ENCODE assay signal across 35 cellular contexts in the genomic region with DNA sequence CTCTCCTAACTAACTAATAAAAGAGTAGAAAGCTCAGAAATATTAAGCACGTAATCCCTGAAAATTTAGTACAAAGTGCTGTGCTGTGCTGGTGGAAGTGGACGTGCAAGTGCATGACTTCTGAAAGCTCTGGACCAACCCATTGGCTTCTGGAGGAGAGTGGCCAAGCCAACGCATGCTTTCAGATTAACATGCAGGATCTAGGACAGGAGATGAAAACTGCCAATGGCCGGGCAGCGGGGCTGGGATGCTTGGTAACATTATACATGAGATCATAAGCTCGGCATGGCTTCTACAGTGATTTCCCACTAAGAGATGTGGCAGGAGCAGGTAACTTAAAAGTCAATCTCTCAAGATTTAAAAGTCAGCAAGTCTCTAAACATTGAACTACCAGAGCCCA.
"Had no signal": no experiment of that assay in that cellular context is flagged by ENCODE, and none has a peak within 500 bp of the region (broad histone marks: within the 10 kb centered on the region; RNA-seq: fewer than 3 reads in every experiment).

No MANE protein-coding gene starts in this region.

- ATAC-seq: activated naive CD4-positive, alpha-beta T cell treated with anti-CD3 and anti-CD28 coated beads, Interleukin-2, amount 50 U/mL, for 72 hours; activated naive CD8-positive, alpha-beta T cell treated with anti-CD3 and anti-CD28 coated beads, Interleukin-2, amount 50 U/mL, for 24 hours; activated T-cell treated with anti-CD3 and anti-CD28 coated beads, Interleukin-2, amount 50 U/mL, for 4 hours; activated T-cell treated with anti-CD3 and anti-CD28 coated beads, Interleukin-2, amount 50 U/mL, for 72 hours; activated T-helper 17 cell treated with anti-CD3 and anti-CD28 coated beads, Interleukin-2, amount 50 U/mL, for 72 hours; body of pancreas had no signal

- H3K4me1 ChIP-seq: ascending aorta, body of pancreas, breast epithelium had no signal

- H3K4me1 Mint-ChIP-seq: activated naive CD4-positive, alpha-beta T cell treated with anti-CD3 and anti-CD28 coated beads, Interleukin-2, amount 10 ng/mL, durations not matched to agents 7 days and 5 days; activated naive CD4-positive, alpha-beta T cell treated with anti-CD3 and anti-CD28 coated beads, Interleukin-2, amount 50 U/mL, for 24 hours; activated naive CD8-positive, alpha-beta T cell treated with anti-CD3 and anti-CD28 coated beads for 36 hours; activated naive CD8-positive, alpha-beta T cell treated with anti-CD3 and anti-CD28 coated beads, Interleukin-2, amount 10 ng/mL, durations not matched to agents 7 days and 5 days; activated naive CD8-positive, alpha-beta T cell treated with anti-CD3 and anti-CD28 coated beads, Interleukin-2, amount 50 U/mL, for 24 hours; activated T-helper 17 cell treated with anti-CD3 and anti-CD28 coated beads, Interleukin-2, amount 50 U/mL, for 72 hours; central memory CD8-positive, alpha-beta T cell had no signal

- H3K4me3 Mint-ChIP-seq: activated naive CD4-positive, alpha-beta T cell treated with anti-CD3 and anti-CD28 coated beads for 36 hours; activated naive CD4-positive, alpha-beta T cell treated with anti-CD3 and anti-CD28 coated beads, Interleukin-2, amount 10 ng/mL, durations not matched to agents 7 days and 5 days; activated naive CD4-positive, alpha-beta T cell treated with anti-CD3 and anti-CD28 coated beads, Interleukin-2, amount 50 U/mL, for 24 hours; activated naive CD8-positive, alpha-beta T cell; activated naive CD8-positive, alpha-beta T cell treated with anti-CD3 and anti-CD28 coated beads for 36 hours; activated naive CD8-positive, alpha-beta T cell treated with anti-CD3 and anti-CD28 coated beads, Interleukin-2, amount 10 ng/mL, durations not matched to agents 7 days and 5 days; activated naive CD8-positive, alpha-beta T cell treated with anti-CD3 and anti-CD28 coated beads, Interleukin-2, amount 50 U/mL, for 24 hours; activated T-cell treated with anti-CD3 and anti-CD28 coated beads, Interleukin-2, amount 50 U/mL, for 24 hours; activated T-cell treated with anti-CD3 and anti-CD28 coated beads, Interleukin-2, amount 50 U/mL, for 4 hours; activated T-cell treated with anti-CD3 and anti-CD28 coated beads, Interleukin-2, amount 50 U/mL, for 72 hours; activated T-helper 1 cell treated with anti-CD3 and anti-CD28 coated beads, Interleukin-12 subunit alpha, Interleukin-12 subunit beta, Interleukin-2, Interleukin-4 antibody, amounts not matched to agents 30 ng/mL and 10 ng/mL and 1 ng/mL, durations not matched to agents 14 hours and 24 hours and 36 hours; activated T-helper 17 cell treated with anti-CD3 and anti-CD28 coated beads, Interleukin-2, amount 50 U/mL, for 72 hours; brain; central memory CD8-positive, alpha-beta T cell had no signal

- H3K27me3 Mint-ChIP-seq: activated naive CD4-positive, alpha-beta T cell treated with anti-CD3 and anti-CD28 coated beads, Interleukin-2, amount 10 ng/mL, durations not matched to agents 7 days and 5 days; activated naive CD4-positive, alpha-beta T cell treated with anti-CD3 and anti-CD28 coated beads, Interleukin-2, amount 50 U/mL, for 24 hours; activated naive CD8-positive, alpha-beta T cell; activated naive CD8-positive, alpha-beta T cell treated with anti-CD3 and anti-CD28 coated beads for 36 hours; activated naive CD8-positive, alpha-beta T cell treated with anti-CD3 and anti-CD28 coated beads, Interleukin-2, amount 10 ng/mL, durations not matched to agents 7 days and 5 days; activated naive CD8-positive, alpha-beta T cell treated with anti-CD3 and anti-CD28 coated beads, Interleukin-2, amount 50 U/mL, for 24 hours; activated T-cell treated with anti-CD3 and anti-CD28 coated beads, Interleukin-2, amount 50 U/mL, for 24 hours; central memory CD8-positive, alpha-beta T cell had no signal

- DNase-seq: activated effector memory CD4-positive, alpha-beta T cell treated with anti-CD3 and anti-CD28 coated beads, Interleukin-2, amount 50 U/mL, for 16 hours; activated effector memory CD4-positive, alpha-beta T cell treated with Interleukin-2 at 50 U/mL for 16 hours; activated gamma-delta T cell; activated gamma-delta T cell treated with Interleukin-2 at 50 U/mL for 16 hours; activated naive CD4-positive, alpha-beta T cell; activated naive CD4-positive, alpha-beta T cell treated with anti-CD3 and anti-CD28 coated beads for 36 hours; activated naive CD4-positive, alpha-beta T cell treated with anti-CD3 and anti-CD28 coated beads, Interleukin-2, amount 10 ng/mL, durations not matched to agents 7 days and 5 days; activated naive CD4-positive, alpha-beta T cell treated with anti-CD3 and anti-CD28 coated beads, Interleukin-2, amount 50 U/mL, for 16 hours; activated naive CD4-positive, alpha-beta T cell treated with Interleukin-2 at 50 U/mL for 16 hours; activated naive CD8-positive, alpha-beta T cell treated with anti-CD3 and anti-CD28 coated beads for 36 hours; activated naive CD8-positive, alpha-beta T cell treated with anti-CD3 and anti-CD28 coated beads, Interleukin-2, amount 10 ng/mL, durations not matched to agents 7 days and 5 days; activated naive CD8-positive, alpha-beta T cell treated with anti-CD3 and anti-CD28 coated beads, Interleukin-2, amount 50 U/mL, for 24 hours; activated T-cell treated with anti-CD3 and anti-CD28 coated beads, Interleukin-2, amount 50 U/mL, for 1 hour; activated T-cell treated with anti-CD3 and anti-CD28 coated beads, Interleukin-2, amount 50 U/mL, for 24 hours; activated T-cell treated with anti-CD3 and anti-CD28 coated beads, Interleukin-2, amount 50 U/mL, for 4 hours; activated T-cell treated with anti-CD3 and anti-CD28 coated beads, Interleukin-2, amount 50 U/mL, for 48 hours; activated T-cell treated with anti-CD3 and anti-CD28 coated beads, Interleukin-2, amount 50 U/mL, for 72 hours; adrenal gland; amniotic stem cell; aorta; body of pancreas; brain microvascular endothelial cell; central memory CD4-positive, alpha-beta T cell; cerebellar nuclear complex had no signal

- H3K36me3 Mint-ChIP-seq: activated naive CD4-positive, alpha-beta T cell treated with anti-CD3 and anti-CD28 coated beads, Interleukin-2, amount 10 ng/mL, durations not matched to agents 7 days and 5 days; activated naive CD4-positive, alpha-beta T cell treated with anti-CD3 and anti-CD28 coated beads, Interleukin-2, amount 50 U/mL, for 24 hours; activated naive CD4-positive, alpha-beta T cell treated with anti-CD3 and anti-CD28 coated beads, Interleukin-2, amount 50 U/mL, for 72 hours; activated naive CD8-positive, alpha-beta T cell; activated naive CD8-positive, alpha-beta T cell treated with anti-CD3 and anti-CD28 coated beads for 36 hours; activated naive CD8-positive, alpha-beta T cell treated with anti-CD3 and anti-CD28 coated beads, Interleukin-2, amount 10 ng/mL, durations not matched to agents 7 days and 5 days had no signal

- H3K27ac Mint-ChIP-seq: activated naive CD4-positive, alpha-beta T cell treated with anti-CD3 and anti-CD28 coated beads for 36 hours; activated naive CD4-positive, alpha-beta T cell treated with anti-CD3 and anti-CD28 coated beads, Interleukin-2, amount 10 ng/mL, durations not matched to agents 7 days and 5 days; activated naive CD4-positive, alpha-beta T cell treated with anti-CD3 and anti-CD28 coated beads, Interleukin-2, amount 50 U/mL, for 24 hours; activated naive CD4-positive, alpha-beta T cell treated with anti-CD3 and anti-CD28 coated beads, Interleukin-2, amount 50 U/mL, for 72 hours; activated naive CD8-positive, alpha-beta T cell; activated naive CD8-positive, alpha-beta T cell treated with anti-CD3 and anti-CD28 coated beads for 36 hours; activated naive CD8-positive, alpha-beta T cell treated with anti-CD3 and anti-CD28 coated beads, Interleukin-2, amount 10 ng/mL, durations not matched to agents 7 days and 5 days; activated naive CD8-positive, alpha-beta T cell treated with anti-CD3 and anti-CD28 coated beads, Interleukin-2, amount 50 U/mL, for 24 hours; activated T-cell treated with anti-CD3 and anti-CD28 coated beads, Interleukin-2, amount 50 U/mL, for 24 hours; activated T-cell treated with anti-CD3 and anti-CD28 coated beads, Interleukin-2, amount 50 U/mL, for 72 hours; activated T-helper 1 cell treated with anti-CD3 and anti-CD28 coated beads, Interleukin-12 subunit alpha, Interleukin-12 subunit beta, Interleukin-2, Interleukin-4 antibody, amounts not matched to agents 30 ng/mL and 10 ng/mL and 1 ng/mL, durations not matched to agents 14 hours and 24 hours and 36 hours; activated T-helper 17 cell treated with anti-CD3 and anti-CD28 coated beads, Interleukin-2, amount 50 U/mL, for 72 hours; activated T-helper 2 cell treated with anti-CD3 and anti-CD28 coated beads, Interferon-gamma antibody, Interleukin-2, Interleukin-4, amounts not matched to agents 10 μg/mL and 5 μg/mL and 100 μg/mL, durations not matched to agents 14 hours and 24 hours and 36 hours; brain had no signal

- H3K9me3 ChIP-seq: adrenal gland, ascending aorta, body of pancreas, breast epithelium had no signal

- H3K27me3 ChIP-seq: adrenal gland, ascending aorta, body of pancreas, brain microvascular endothelial cell, breast epithelium had no signal

- H3K9me3 Mint-ChIP-seq: activated naive CD4-positive, alpha-beta T cell treated with anti-CD3 and anti-CD28 coated beads for 36 hours; activated naive CD8-positive, alpha-beta T cell treated with anti-CD3 and anti-CD28 coated beads for 36 hours; activated naive CD8-positive, alpha-beta T cell treated with anti-CD3 and anti-CD28 coated beads, Interleukin-2, amount 10 ng/mL, durations not matched to agents 7 days and 5 days; activated naive CD8-positive, alpha-beta T cell treated with anti-CD3 and anti-CD28 coated beads, Interleukin-2, amount 50 U/mL, for 24 hours; activated T-helper 1 cell treated with anti-CD3 and anti-CD28 coated beads, Interleukin-12 subunit alpha, Interleukin-12 subunit beta, Interleukin-2, Interleukin-4 antibody, amounts not matched to agents 30 ng/mL and 10 ng/mL and 1 ng/mL, durations not matched to agents 14 hours and 24 hours and 36 hours; activated T-helper 2 cell treated with anti-CD3 and anti-CD28 coated beads, Interferon-gamma antibody, Interleukin-2, Interleukin-4, amounts not matched to agents 10 μg/mL and 5 μg/mL and 100 μg/mL, durations not matched to agents 14 hours and 24 hours and 36 hours had no signal

- H3K36me3 ChIP-seq: adrenal gland, ascending aorta, brain microvascular endothelial cell, breast epithelium, cardiac muscle cell had no signal

- H3K27ac ChIP-seq: adrenal gland, ascending aorta, body of pancreas, brain microvascular endothelial cell, breast epithelium, cardiac muscle cell had no signal

- H3K4me3 ChIP-seq: adrenal gland, ascending aorta, body of pancreas, breast epithelium, cardiac muscle cell had no signal
